ENCODE assay signal across 24 cellular contexts in the genomic region with DNA sequence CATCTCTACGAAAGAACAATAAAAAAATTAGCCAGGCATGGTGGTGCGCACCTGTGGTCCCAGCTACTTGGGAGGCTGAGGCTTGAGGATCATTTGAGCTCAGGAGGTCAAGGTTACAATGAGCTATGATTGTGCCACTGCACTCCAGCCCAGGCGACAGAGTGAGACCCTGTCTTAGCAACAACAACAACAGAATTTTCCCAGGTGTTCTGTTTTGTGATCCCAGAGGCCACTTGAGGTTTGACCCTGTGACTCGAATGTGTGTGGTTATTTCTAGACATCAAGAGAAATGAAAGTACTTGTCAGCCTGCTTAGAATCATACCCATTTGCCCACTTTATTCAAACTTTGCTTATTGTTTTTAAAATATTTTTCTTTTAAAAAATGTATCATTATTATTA.
DNase-seq lines count a peak whose midpoint lies in the region; FAIRE-seq and TF ChIP-seq lines count a peak whose summit lies in the region.
"Had no signal": no experiment of that assay in that cellular context is flagged by ENCODE, and none has a peak within 500 bp of the region (broad histone marks: within the 10 kb centered on the region; RNA-seq: fewer than 3 reads in every experiment).

No MANE protein-coding gene starts in this region.

- H2BK12ac ChIP-seq in H1 (ENCODE audit: low read depth, low read length), result no peak overlapping the region

- H3K18ac ChIP-seq in H1 (ENCODE audit: extremely low read depth, low read length), result no peak overlapping the region

- no peak overlapping the region for H2AFZ ChIP-seq in H1 (ENCODE audit: low read length)

- H3K9ac ChIP-seq in BLaER1 (no peak overlapping the region), H1 (replicated peaks in 1 of 4; ENCODE audit: extremely low read depth in 1 of 4, low read depth in 3 of 4, low read length in 3 of 4) (no peak overlapping the region)

- H3K23ac ChIP-seq in H1 (ENCODE audit: insufficient read length), result no peak overlapping the region

- no peak overlapping the region for H3K14ac ChIP-seq in H1 (ENCODE audit: insufficient read length)

- no peak overlapping the region for H3K4ac ChIP-seq in H1 (replicated peaks; ENCODE audit: insufficient read length, low read depth, low read length)

- H3K79me1 ChIP-seq in H1 (ENCODE audit: low read depth, low read length), result 0 out of 2 replicates have a peak, but pooled peaks cover 2% of the 10 kb centered on the region

- H4K20me1 ChIP-seq in BLaER1 (no peaks in the 10 kb centered on the region), H1 (replicated peaks in 1 of 2; ENCODE audit: control insufficient read depth in 1 of 2, insufficient read depth in 2 of 2, low read length in 2 of 2) (no peaks in the 10 kb centered on the region)

- no peak for FAIRE-seq in H1 (lab: Jason Lieb, UNC)
- FAIRE-seq: A549, D721Med, GM12891, GM18507 had no signal

- no peak overlapping the region for H3K27ac ChIP-seq in BLaER1
- no peak overlapping the region for H3K27ac ChIP-seq in H1 (ENCODE audit: low read depth, low read length)
- H3K27ac ChIP-seq: 22Rv1, A549 had no signal

- peaks cover 48% of the 10 kb centered on the region for H3K4me1 Mint-ChIP-seq in activated CD4-positive, alpha-beta T cell treated with anti-CD3 and anti-CD28 coated beads, Interleukin-2, amount 10 ng/mL, durations not matched to agents 24 days and 14 days
- peaks cover 17% of the 10 kb centered on the region for H3K4me1 Mint-ChIP-seq in CD14-positive monocyte
- peaks cover 80% of the 10 kb centered on the region for H3K4me1 Mint-ChIP-seq in activated T-helper 1 cell treated with anti-CD3 and anti-CD28 coated beads, Interleukin-12 subunit alpha, Interleukin-12 subunit beta, Interleukin-2, Interleukin-4 antibody, amounts not matched to agents 30 ng/mL and 10 ng/mL and 1 ng/mL, durations not matched to agents 14 hours and 24 hours and 36 hours (ENCODE audit: low read depth)

- H3K36me3 ChIP-seq in BLaER1 (0 out of 2 replicates have a peak, but pooled peaks cover 7% of the 10 kb centered on the region), H1 (ENCODE audit: control insufficient read depth in 2 of 4, insufficient read depth in 4 of 4, low read length in 3 of 4) (peaks cover 0 to 4% (median 0%) of the 10 kb centered on the region in 4 experiments; a peak in 1 of 8 replicates)
- H3K36me3 ChIP-seq: BE2C had no signal

- WGBS in H1 (ENCODE audit: extremely low coverage in 1 of 2, insufficient coverage in 1 of 2, insufficient read length in 1 of 2, insufficient replicate concordance in 2 of 2, low coverage in 1 of 2, low lambda C conversion rate in 2 of 2, missing lambda C conversion rate in 1 of 2), 2 experiments, result 89% methylated on average over 4 of the region's 4 CpGs; no CpG with 5 or more reads in 1 of the 2 experiments

- H3K9me3 Mint-ChIP-seq in activated CD4-positive, alpha-beta T cell treated with anti-CD3 and anti-CD28 coated beads, Interleukin-2, amount 10 ng/mL, durations not matched to agents 24 days and 14 days, result peaks cover 8% of the 10 kb centered on the region
- H3K9me3 Mint-ChIP-seq in CD14-positive monocyte, result no peaks in the 10 kb centered on the region
- H3K9me3 Mint-ChIP-seq in activated T-helper 1 cell treated with anti-CD3 and anti-CD28 coated beads, Interleukin-12 subunit alpha, Interleukin-12 subunit beta, Interleukin-2, Interleukin-4 antibody, amounts not matched to agents 30 ng/mL and 10 ng/mL and 1 ng/mL, durations not matched to agents 14 hours and 24 hours and 36 hours, result peaks cover 7% of the 10 kb centered on the region
- H3K9me3 Mint-ChIP-seq: CD8-positive, alpha-beta T cell had no signal

- DNase-seq in activated CD4-positive, alpha-beta T cell treated with anti-CD3 and anti-CD28 coated beads, Interleukin-2, amount 10 ng/mL, durations not matched to agents 24 days and 14 days, result no peak
- no peak for DNase-seq in activated CD4-positive, alpha-beta T cell treated with anti-CD3 and anti-CD28 coated beads, Interleukin-2, amount 50 U/mL, for 1 hour
- DNase-seq in M059J (ENCODE audit: low read depth) (peak; percentile 59), H1 (ENCODE audit: low read depth in 1 of 2, low spot score in 2 of 2) (no peak), CD14-positive monocyte (ENCODE audit: low spot score) (no peak)
- no peak for DNase-seq in activated T-helper 1 cell treated with anti-CD3 and anti-CD28 coated beads, Interleukin-12 subunit alpha, Interleukin-12 subunit beta, Interleukin-2, Interleukin-4 antibody, amounts not matched to agents 30 ng/mL and 10 ng/mL and 1 ng/mL, durations not matched to agents 14 hours and 24 hours and 36 hours (ENCODE audit: low spot score)
- DNase-seq: ACHN; AML-193; BE2C; C1 segment of cervical spinal cord; CD4-positive, CD25-positive, alpha-beta regulatory T cell; CD8-positive, alpha-beta T cell; DMS 273 treated with DMSO at 0.1 percent for 48 hours; DMS79; EL; GDM1; GOT3; H7 had no signal

- no peak overlapping the region for H3K56ac ChIP-seq in H1 (replicated peaks; ENCODE audit: insufficient read length, low read depth, low read length)

- H3K4me3 ChIP-seq in BLaER1 (no peak overlapping the region), H1 (ENCODE audit: extremely low read depth in 1 of 4, insufficient read depth in 2 of 4, low read depth in 3 of 4, low read length in 4 of 4) (no peak overlapping the region)
- H3K4me3 ChIP-seq: A549 had no signal

- no peak overlapping the region for H2BK5ac ChIP-seq in H1 (ENCODE audit: low read depth, low read length)

- TF ChIP-seq CTCF in H1 (IDR thresholded peaks at IDR 0.05; ENCODE audit: control extremely low read depth in 1 of 3, insufficient read depth in 1 of 3, low read depth in 1 of 3, low read length in 3 of 3) (no peak), CD14-positive monocyte (IDR thresholded peaks at IDR 0.05) (no peak)

- H3K4me3 Mint-ChIP-seq in activated CD4-positive, alpha-beta T cell treated with anti-CD3 and anti-CD28 coated beads, Interleukin-2, amount 10 ng/mL, durations not matched to agents 24 days and 14 days, result no peak overlapping the region
- no peak overlapping the region for H3K4me3 Mint-ChIP-seq in CD14-positive monocyte
- H3K4me3 Mint-ChIP-seq in activated T-helper 1 cell treated with anti-CD3 and anti-CD28 coated beads, Interleukin-12 subunit alpha, Interleukin-12 subunit beta, Interleukin-2, Interleukin-4 antibody, amounts not matched to agents 30 ng/mL and 10 ng/mL and 1 ng/mL, durations not matched to agents 14 hours and 24 hours and 36 hours, result no peak overlapping the region
- H3K4me3 Mint-ChIP-seq: CD8-positive, alpha-beta T cell had no signal

- no peak overlapping the region for H4K5ac ChIP-seq in H1 (ENCODE audit: insufficient read length, low read depth, low read length)

- no peak overlapping the region for H2BK15ac ChIP-seq in H1 (ENCODE audit: low read length)

- CTCF ChIA-PET in H1 (lab: Charles Lee; ENCODE audit: partially characterized antibody), result interaction anchor here (0.6 to 1.8 kb wide), 2 partner anchors 60 to 149 kb away, joined by 3 to 4 read pairs; no protein-coding TSS in a partner anchor

- H3K4me1 ChIP-seq in BLaER1, result peaks cover 33% of the 10 kb centered on the region
- peaks cover 6 to 33% (median 26%) of the 10 kb centered on the region in 4 experiments for H3K4me1 ChIP-seq in H1 (replicated peaks in 1 of 4; ENCODE audit: control insufficient read depth in 3 of 4, insufficient read depth in 4 of 4, low read length in 3 of 4)
- H3K4me1 ChIP-seq: BE2C had no signal

- no peak for TF ChIP-seq POLR2A in H1 (IDR thresholded peaks at IDR 0.05; ENCODE audit: control extremely low read depth in 1 of 2, low read depth in 2 of 2, low read length in 2 of 2)

- TF ChIP-seq RAD21 in H1 (IDR thresholded peaks at IDR 0.05 in 1 of 2, conservative IDR thresholded peaks at IDR 0.05 in 1 of 2; ENCODE audit: low read depth in 2 of 2, low read length in 2 of 2), result no peak

- H3K27me3 ChIP-seq in BLaER1, result no peaks in the 10 kb centered on the region
- H3K27me3 ChIP-seq in H1 (replicated peaks in 1 of 4; ENCODE audit: control insufficient read depth in 3 of 4, extremely low read depth in 1 of 4, insufficient read depth in 3 of 4, low read length in 3 of 4), result no peaks in the 10 kb centered on the region
- H3K27me3 ChIP-seq: BE2C had no signal

- no peak for TF ChIP-seq EP300 in H1 (IDR thresholded peaks at IDR 0.05; ENCODE audit: borderline replicate concordance in 1 of 2, low read depth in 2 of 2, low read length in 2 of 2)

- H3K23me2 ChIP-seq in H1 (ENCODE audit: low read depth, low read length), result no peaks in the 10 kb centered on the region

- H4K8ac ChIP-seq in H1 (ENCODE audit: extremely low read depth, insufficient read depth, low read length), result no peak overlapping the region

- 0 out of 4 replicates have a peak, but pooled peaks cover 0 to 2% of the 10 kb centered on the region in 2 experiments for H3K79me2 ChIP-seq in H1 (ENCODE audit: control insufficient read depth in 1 of 2, insufficient read depth in 2 of 2, low read length in 2 of 2)

- intact Hi-C loops in activated CD4-positive, alpha-beta T cell treated with anti-CD3 and anti-CD28 coated beads, Interleukin-2, amount 10 ng/mL, durations not matched to agents 24 days and 14 days (cut with micrococcal nuclease), result no loop called here
- intact Hi-C loops in CD14-positive monocyte (cut with micrococcal nuclease), result no loop called here
- intact Hi-C loops in activated T-helper 1 cell treated with anti-CD3 and anti-CD28 coated beads, Interleukin-12 subunit alpha, Interleukin-12 subunit beta, Interleukin-2, Interleukin-4 antibody, amounts not matched to agents 30 ng/mL and 10 ng/mL and 1 ng/mL, durations not matched to agents 14 hours and 24 hours and 36 hours (cut with micrococcal nuclease), result no loop called here

- H2BK20ac ChIP-seq in H1 (ENCODE audit: low read length), result 0 out of 2 replicates have a peak overlapping the region, but pooled peaks have one; percentile 21

- peaks cover 63% of the 10 kb centered on the region for H3K36me3 Mint-ChIP-seq in activated CD4-positive, alpha-beta T cell treated with anti-CD3 and anti-CD28 coated beads, Interleukin-2, amount 10 ng/mL, durations not matched to agents 24 days and 14 days (ENCODE audit: low read depth)
- no peaks in the 10 kb centered on the region for H3K36me3 Mint-ChIP-seq in CD14-positive monocyte
- H3K36me3 Mint-ChIP-seq in activated T-helper 1 cell treated with anti-CD3 and anti-CD28 coated beads, Interleukin-12 subunit alpha, Interleukin-12 subunit beta, Interleukin-2, Interleukin-4 antibody, amounts not matched to agents 30 ng/mL and 10 ng/mL and 1 ng/mL, durations not matched to agents 14 hours and 24 hours and 36 hours (ENCODE audit: low read depth), result peaks cover 69% of the 10 kb centered on the region
- H3K36me3 Mint-ChIP-seq: CD4-positive, CD25-positive, alpha-beta regulatory T cell; CD8-positive, alpha-beta T cell had no signal

- H4K91ac ChIP-seq in H1 (replicated peaks; ENCODE audit: insufficient read length, low read length), result no peak overlapping the region

- H3K27ac Mint-ChIP-seq in activated CD4-positive, alpha-beta T cell treated with anti-CD3 and anti-CD28 coated beads, Interleukin-2, amount 10 ng/mL, durations not matched to agents 24 days and 14 days, result peak overlapping the region; percentile 13
- H3K27ac Mint-ChIP-seq in CD14-positive monocyte, result peak overlapping the region in 1 of 7 donors; percentile 64
- no peak overlapping the region for H3K27ac Mint-ChIP-seq in activated T-helper 1 cell treated with anti-CD3 and anti-CD28 coated beads, Interleukin-12 subunit alpha, Interleukin-12 subunit beta, Interleukin-2, Interleukin-4 antibody, amounts not matched to agents 30 ng/mL and 10 ng/mL and 1 ng/mL, durations not matched to agents 14 hours and 24 hours and 36 hours
- H3K27ac Mint-ChIP-seq: CD8-positive, alpha-beta T cell had no signal

- no peaks in the 10 kb centered on the region for H3K9me3 ChIP-seq in BLaER1
- H3K9me3 ChIP-seq in H1 (ENCODE audit: insufficient read depth in 2 of 2, low read depth in 1 of 2, low read length in 1 of 2), result no peaks in the 10 kb centered on the region
- H3K9me3 ChIP-seq: A549, BE2C had no signal

- 0 out of 2 replicates have a peak overlapping the region, but pooled peaks have one; percentile 19 for H2AK5ac ChIP-seq in H1 (ENCODE audit: low read depth, low read length)

- H3K4me2 ChIP-seq in BLaER1 (0 out of 2 replicates have a peak overlapping the region, but pooled peaks have one; percentile 11), H1 (ENCODE audit: insufficient read depth in 1 of 2, low read depth in 2 of 2, low read length in 2 of 2) (no peak overlapping the region)
- H3K4me2 ChIP-seq: A549 had no signal

- no peaks in the 10 kb centered on the region for H3K27me3 Mint-ChIP-seq in activated CD4-positive, alpha-beta T cell treated with anti-CD3 and anti-CD28 coated beads, Interleukin-2, amount 10 ng/mL, durations not matched to agents 24 days and 14 days
- no peaks in the 10 kb centered on the region for H3K27me3 Mint-ChIP-seq in CD14-positive monocyte (ENCODE audit: low read depth in 3 of 3)
- H3K27me3 Mint-ChIP-seq in activated T-helper 1 cell treated with anti-CD3 and anti-CD28 coated beads, Interleukin-12 subunit alpha, Interleukin-12 subunit beta, Interleukin-2, Interleukin-4 antibody, amounts not matched to agents 30 ng/mL and 10 ng/mL and 1 ng/mL, durations not matched to agents 14 hours and 24 hours and 36 hours (ENCODE audit: insufficient read depth), result no peaks in the 10 kb centered on the region
- H3K27me3 Mint-ChIP-seq: CD4-positive, CD25-positive, alpha-beta regulatory T cell had no signal

- no peak overlapping the region for H2BK120ac ChIP-seq in H1 (replicated peaks; ENCODE audit: low read depth, low read length)

- POLR2A ChIA-PET in H1 (lab: Charles Lee; ENCODE audit: partially characterized antibody), result no interaction called here
